Comparison of ENCODE assay signal across 9 cellular contexts in the genomic region with DNA sequence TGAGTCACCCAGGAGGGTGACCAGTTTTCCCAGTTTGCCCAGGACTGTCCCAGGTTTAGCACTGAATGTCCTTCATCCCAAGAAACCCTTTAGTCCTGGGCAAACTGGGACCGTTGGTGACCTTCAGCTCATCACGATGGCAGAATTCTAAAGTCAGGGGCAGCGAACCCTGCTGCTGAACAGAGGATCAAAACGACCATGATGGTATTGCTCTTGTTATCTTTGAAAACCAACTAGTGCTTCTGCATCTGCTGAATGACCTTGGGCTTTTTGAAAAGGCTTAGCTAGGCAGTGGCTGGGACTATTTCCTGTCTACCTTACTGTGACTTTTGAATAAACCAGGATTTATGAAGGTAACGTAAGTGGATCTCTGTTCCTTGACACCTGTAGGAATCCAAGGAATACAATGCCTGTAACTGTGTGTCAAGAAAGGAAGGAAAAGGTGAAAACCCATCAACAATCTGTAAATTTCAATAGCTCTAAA.
"Had no signal": no experiment of that assay in that cellular context is flagged by ENCODE, and none has a peak within 500 bp of the region (broad histone marks: within the 10 kb centered on the region; RNA-seq: fewer than 3 reads in every experiment).

No MANE protein-coding gene starts in this region.

- H3K9me3 ChIP-seq: HAP-1 had no signal

- H3K36me3 ChIP-seq: HAP-1 had no signal

- H3K4me1 ChIP-seq: HAP-1 had no signal

- H2AFZ ChIP-seq: GM23248 had no signal

- ATAC-seq: HCT116, K562 had no signal

- H3K27ac ChIP-seq: GM23248, HL-60 had no signal

- H3K9ac ChIP-seq: GM23248 had no signal

- DNase-seq: GM23248, GOT3, H7, HFFc6, KG1 had no signal

- FAIRE-seq: K562 had no signal

- H3K4me3 ChIP-seq: GM23248, HAP-1, K562 had no signal
